Comparison of ENCODE assay signal across 8 cellular contexts in genomic region chr12:64621257-64621942, GRCh38. TPM values are rescaled to one million over a fixed set of nuclear protein-coding genes. Genes with fewer than 3 reads are reported as not detected.
A peak's percentile ranks its signal among the peaks of the same experiment; 100 is the strongest.
DNase-seq lines count a peak whose midpoint lies in the region; ATAC-seq and TF ChIP-seq lines count a peak whose summit lies in the region.

No MANE protein-coding gene starts in this region.

- H3K4me1 ChIP-seq in OCI-LY3 (ENCODE audit: low read length), result peaks cover 76% of the 10 kb centered on the region
- peaks cover 22% of the 10 kb centered on the region for H3K4me1 ChIP-seq in mucosa of descending colon (ENCODE audit: low read depth)

- intact Hi-C loops in mucosa of descending colon (cut with DNase I, micrococcal nuclease), result no loop called here

- peak overlapping the region; percentile 78 for H3K4me2 ChIP-seq in OCI-LY3 (ENCODE audit: low read length)

- peaks cover 13% of the 10 kb centered on the region for H4K20me1 ChIP-seq in OCI-LY3 (ENCODE audit: insufficient read depth, low read length)

- H3K27me3 ChIP-seq in OCI-LY3 (ENCODE audit: low read depth, low read length), result no peaks in the 10 kb centered on the region

- H3K9me3 ChIP-seq in OCI-LY3 (ENCODE audit: insufficient read depth, low read length), result no peaks in the 10 kb centered on the region
- H3K9me3 ChIP-seq in mucosa of descending colon, result no peaks in the 10 kb centered on the region

- H3K79me2 ChIP-seq in OCI-LY3 (ENCODE audit: low read length), result peaks cover 97% of the 10 kb centered on the region

- TF ChIP-seq CTCF in OCI-LY3 (IDR thresholded peaks at IDR 0.05; ENCODE audit: low read depth, low read length), result no peak
- no peak for TF ChIP-seq CTCF in mucosa of descending colon (IDR thresholded peaks at IDR 0.05)

- ATAC-seq in GM18867 (IDR thresholded peaks at IDR 0.05; ENCODE audit: unreplicated experiment) (peak; percentile 85), HG02678 (IDR thresholded peaks at IDR 0.05; ENCODE audit: unreplicated experiment) (peak; percentile 80), mucosa of descending colon (peak; percentile 25)

- H3K36me3 ChIP-seq in OCI-LY3 (replicated peaks; ENCODE audit: low read depth, low read length) (peaks cover 15% of the 10 kb centered on the region), mucosa of descending colon (ENCODE audit: low read depth) (no peaks in the 10 kb centered on the region)

- peak overlapping the region; percentile 63 for H3K9ac ChIP-seq in OCI-LY3 (ENCODE audit: low read length)

- no peak for DNase-seq in mucosa of descending colon
- no peak for DNase-seq in islet precursor cell
- no peak for DNase-seq in NCI-H1417 treated with DMSO at 0.1 percent for 48 hours (lab: John Stamatoyannopoulos, UW)
- DNase-seq in NCI-H2171 treated with DMSO at 0.1 percent for 48 hours (lab: John Stamatoyannopoulos, UW), result no peak
- no peak for DNase-seq in DMS79 treated with DMSO at 0.1 percent for 48 hours (lab: John Stamatoyannopoulos, UW)

- H3K4me3 ChIP-seq in OCI-LY3 (ENCODE audit: low read length) (peak overlapping the region; percentile 58), mucosa of descending colon (no peak overlapping the region)

- no peak overlapping the region for H2AFZ ChIP-seq in OCI-LY3 (ENCODE audit: low read depth, low read length)

- peak overlapping the region; percentile 94 for H3K27ac ChIP-seq in OCI-LY3 (ENCODE audit: low read length)

RNA-seq across cellular contexts. Expression of gene RASSF3, which starts 11.1 kb away (rescaled TPM):
- 100 to 1,000 TPM in 1 of 3 donors, 10 to 100 TPM in 2; 88.0 to 331 (median 90.2) TPM for total RNA-seq in mucosa of descending colon

Comparison
In these comparisons a context has a peak if more than half of its experiments do, and no peak if none do; other contexts are left out.
1. ATAC-seq: peak in every context shown above with its lines; median percentile 85 in GM18867; 80 in HG02678; 25 in mucosa of descending colon.